11 cellular contexts compared by ENCODE assay signal in the genomic region with DNA sequence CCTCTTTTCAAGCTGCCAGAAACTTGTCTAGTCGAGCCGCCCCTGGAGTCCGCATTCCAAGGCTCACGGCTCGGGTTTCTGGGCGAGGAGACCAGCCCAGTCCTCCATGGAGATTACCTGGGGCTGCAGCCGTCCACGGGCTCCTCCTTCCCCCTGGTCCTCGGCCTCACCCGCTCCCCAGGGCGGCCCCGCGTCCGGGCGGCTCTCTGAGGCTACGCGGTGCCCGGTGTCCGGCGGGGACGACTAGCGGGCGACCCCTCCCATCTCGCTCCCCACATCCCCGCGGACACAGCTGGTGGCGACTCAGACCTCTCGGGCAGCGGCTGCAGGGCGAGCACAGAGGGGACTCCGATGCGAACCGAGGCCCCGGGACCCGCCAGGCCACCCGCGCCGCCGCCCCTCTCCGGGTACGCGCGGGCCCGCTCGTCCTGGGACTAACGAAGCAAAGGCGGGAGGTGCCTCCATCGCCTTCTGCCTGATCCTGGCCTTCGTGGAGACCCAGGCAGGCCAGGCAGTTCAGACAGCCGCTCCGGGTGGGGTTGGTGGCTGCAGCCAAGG.
DNase-seq lines count a peak whose midpoint lies in the region; ATAC-seq lines count a peak whose summit lies in the region.
"Had no signal": no experiment of that assay in that cellular context is flagged by ENCODE, and none has a peak within 500 bp of the region (broad histone marks: within the 10 kb centered on the region; RNA-seq: fewer than 3 reads in every experiment).

No MANE protein-coding gene starts in this region.

- H4K91ac ChIP-seq in neuronal stem cell (ENCODE audit: low read depth, low read length, poor library complexity), result peak overlapping the region; percentile 75

- peak overlapping the region; percentile 95 for H2BK15ac ChIP-seq in neuronal stem cell (ENCODE audit: low read length)

- H3K27ac ChIP-seq in neuronal stem cell (replicated peaks; ENCODE audit: low read length), result no peak overlapping the region
- H3K27ac ChIP-seq: heart left ventricle had no signal

- H3K23ac ChIP-seq in neuronal stem cell (ENCODE audit: low read depth, low read length, poor library complexity), result no peak overlapping the region

- H3K4me2 ChIP-seq in neuronal stem cell (ENCODE audit: insufficient read depth, low read length, poor library complexity, severe bottlenecking), result peak overlapping the region; percentile 80

- no peaks in the 10 kb centered on the region for H3K9me3 ChIP-seq in neuronal stem cell (replicated peaks in 1 of 2; ENCODE audit: control insufficient read depth in 2 of 2, insufficient read depth in 1 of 2, low read depth in 1 of 2, low read length in 2 of 2)
- H3K9me3 ChIP-seq: heart left ventricle had no signal

- H3K27me3 ChIP-seq in neuronal stem cell (ENCODE audit: control insufficient read depth in 3 of 3, insufficient read depth in 3 of 3, low read depth in 1 of 3, low read length in 3 of 3), result peaks cover 0 to 19% (median 0%) of the 10 kb centered on the region in 3 experiments

- H4K8ac ChIP-seq in neuronal stem cell (ENCODE audit: low read depth, low read length), result peak overlapping the region; percentile 87

- intact Hi-C loops in cardiac septum (cut with DNase I), result no loop called here

- H3K14ac ChIP-seq in neuronal stem cell (ENCODE audit: low read length), result peak overlapping the region; percentile 58

- peak overlapping the region; percentile 32 to 82 for H3K4me3 ChIP-seq in neuronal stem cell (ENCODE audit: low read length in 2 of 2)

- ATAC-seq in HG02763 (IDR thresholded peaks at IDR 0.05; ENCODE audit: unreplicated experiment), result no peak
- ATAC-seq: Panc1 had no signal

- H3K36me3 ChIP-seq in neuronal stem cell (replicated peaks in 1 of 2; ENCODE audit: control insufficient read depth in 2 of 2, insufficient read depth in 2 of 2, low read length in 2 of 2), result no peaks in the 10 kb centered on the region
- H3K36me3 ChIP-seq: heart left ventricle had no signal

- peak overlapping the region; percentile 84 for H2BK12ac ChIP-seq in neuronal stem cell (ENCODE audit: low read length)

- peak overlapping the region; percentile 53 for H3K4ac ChIP-seq in neuronal stem cell (ENCODE audit: low read length)

- peak; percentile 0 for DNase-seq in stimulated activated CD4-positive, alpha-beta T cell treated with anti-CD3 and anti-CD28 coated beads, Interleukin-4, amount 100 ng/mL, for 1 hour
- DNase-seq in stimulated activated CD4-positive, alpha-beta T cell treated with anti-CD3 and anti-CD28 coated beads, Interleukin-2, amount 100 ng/mL, for 48 hours, result no peak
- DNase-seq in cardiac septum (ENCODE audit: low spot score), result peak; percentile 70
- peak; percentile 61 for DNase-seq in neuronal stem cell (ENCODE audit: low spot score)
- DNase-seq in mucosa of gallbladder (ENCODE audit: low spot score), result no peak
- DNase-seq in NCI-H2107 (lab: John Stamatoyannopoulos, UW), result no peak
- no peak for DNase-seq in DMS114 treated with DMSO at 0.1 percent for 48 hours (lab: John Stamatoyannopoulos, UW; ENCODE audit: unreplicated experiment)
- DNase-seq: activated CD4-positive, alpha-beta T cell treated with anti-CD3 and anti-CD28 coated beads, Interleukin-2, amount 50 U/mL, for 4 hours; heart left ventricle had no signal

- WGBS in neuronal stem cell (ENCODE audit: extremely low coverage in 2 of 2, insufficient read length in 2 of 2, insufficient replicate concordance in 1 of 2), 2 donors, result no CpG with 5 or more reads among the region's 51 CpGs

- peak overlapping the region; percentile 72 for H2BK120ac ChIP-seq in neuronal stem cell (ENCODE audit: low read depth, low read length)

- H3K79me1 ChIP-seq in neuronal stem cell (ENCODE audit: low read depth, low read length), result no peaks in the 10 kb centered on the region

- peak overlapping the region; percentile 94 for H2AFZ ChIP-seq in neuronal stem cell (ENCODE audit: low read length)

- peak overlapping the region; percentile 74 for H3K9ac ChIP-seq in neuronal stem cell (ENCODE audit: low read depth, low read length, poor library complexity)

- no peaks in the 10 kb centered on the region for H3K4me1 ChIP-seq in neuronal stem cell (ENCODE audit: control insufficient read depth in 2 of 2, insufficient read depth in 1 of 2, low read depth in 1 of 2, low read length in 2 of 2)

- H2AK5ac ChIP-seq in neuronal stem cell (ENCODE audit: low read depth, low read length), result no peak overlapping the region

- H3K18ac ChIP-seq in neuronal stem cell (ENCODE audit: low read length), result peak overlapping the region; percentile 90

- peak overlapping the region; percentile 87 for H2BK5ac ChIP-seq in neuronal stem cell (ENCODE audit: low read length)

Comparison
In these comparisons a context has a peak if more than half of its experiments do, and no peak if none do; other contexts are left out.
1. DNase-seq: peak in stimulated activated CD4-positive, alpha-beta T cell treated with anti-CD3 and anti-CD28 coated beads, Interleukin-4, amount 100 ng/mL, for 1 hour (single experiment), cardiac septum (single experiment) and neuronal stem cell (single experiment); none in stimulated activated CD4-positive, alpha-beta T cell treated with anti-CD3 and anti-CD28 coated beads, Interleukin-2, amount 100 ng/mL, for 48 hours (0 of 2), mucosa of gallbladder (single experiment), NCI-H2107 (single experiment) and DMS114 treated with DMSO at 0.1 percent for 48 hours (single experiment).